ENCODE assay signal across 21 cellular contexts in genomic region chr22:43988116-43988817, GRCh38. TPM values are rescaled to one million over a fixed set of nuclear protein-coding genes. Genes with fewer than 3 reads are reported as not detected.
DNase-seq lines count a peak whose midpoint lies in the region; ATAC-seq, FAIRE-seq and TF ChIP-seq lines count a peak whose summit lies in the region.
"Had no signal": no experiment of that assay in that cellular context is flagged by ENCODE, and none has a peak within 500 bp of the region (broad histone marks: within the 10 kb centered on the region; RNA-seq: fewer than 3 reads in every experiment).

No MANE protein-coding gene starts in this region.

- H3K27me3 Mint-ChIP-seq in astrocyte (ENCODE audit: low read depth, unreplicated experiment), result no peaks in the 10 kb centered on the region
- no peaks in the 10 kb centered on the region for H3K27me3 Mint-ChIP-seq in activated naive CD8-positive, alpha-beta T cell treated with anti-CD3 and anti-CD28 coated beads for 36 hours
- H3K27me3 Mint-ChIP-seq: B cell, IgD-negative memory B cell had no signal

- H3K4me2 ChIP-seq in astrocyte (ENCODE audit: low read length), result no peak overlapping the region

- peaks cover 27% of the 10 kb centered on the region for H3K36me3 ChIP-seq in astrocyte (ENCODE audit: insufficient read depth, low read length)

- H3K4me3 ChIP-seq in astrocyte (ENCODE audit: insufficient read depth, low read depth, low read length) (no peak overlapping the region), right cardiac atrium (ENCODE audit: low read length) (no peak overlapping the region)
- H3K4me3 ChIP-seq: GM23248 had no signal

- peak; percentile 4 for DNase-seq in activated effector memory CD4-positive, alpha-beta T cell treated with anti-CD3 and anti-CD28 coated beads, Interleukin-2, amount 50 U/mL, for 16 hours
- DNase-seq in activated effector memory CD4-positive, alpha-beta T cell treated with Interleukin-2 at 50 U/mL for 16 hours, result no peak
- DNase-seq in astrocyte (ENCODE audit: low read depth) (no peak), mesenteric fat pad (ENCODE audit: low spot score) (peak; percentile 16), superior temporal gyrus (ENCODE audit: extremely low spot score) (peak; percentile 21), AML-193 (lab: John Stamatoyannopoulos, UW) (no peak), right cardiac atrium (no peak)
- no peak for DNase-seq in activated naive CD8-positive, alpha-beta T cell treated with anti-CD3 and anti-CD28 coated beads for 36 hours
- DNase-seq: EL, GM23248, H9, HFFc6, NCI-H1105, NCI-H2081 treated with DMSO at 0.1 percent for 48 hours, NCI-H2171 treated with DMSO at 0.1 percent for 48 hours, NCI-H524 treated with DMSO at 0.1 percent for 48 hours, NCI-H82, Right ventricle myocardium superior had no signal

- H4K20me1 ChIP-seq in astrocyte (ENCODE audit: insufficient read depth, low read length), result peaks cover 15% of the 10 kb centered on the region

- no peak for TF ChIP-seq CTCF in astrocyte (IDR thresholded peaks at IDR 0.05; ENCODE audit: insufficient read depth, low read depth, low read length)

- intact Hi-C loops in right cardiac atrium (cut with DNase I), result no loop called here

- no peak for ATAC-seq in right cardiac atrium

- H3K4me3 Mint-ChIP-seq in astrocyte (ENCODE audit: unreplicated experiment), result no peak overlapping the region
- no peak overlapping the region for H3K4me3 Mint-ChIP-seq in activated naive CD8-positive, alpha-beta T cell treated with anti-CD3 and anti-CD28 coated beads for 36 hours
- H3K4me3 Mint-ChIP-seq: B cell, CD14-positive monocyte, H9, HFFc6, IgD-negative memory B cell had no signal

- no peaks in the 10 kb centered on the region for H3K9me3 Mint-ChIP-seq in astrocyte (ENCODE audit: unreplicated experiment)
- no peaks in the 10 kb centered on the region for H3K9me3 Mint-ChIP-seq in activated naive CD8-positive, alpha-beta T cell treated with anti-CD3 and anti-CD28 coated beads for 36 hours
- H3K9me3 Mint-ChIP-seq: H9, HFFc6, IgD-negative memory B cell had no signal

- H2AFZ ChIP-seq in astrocyte (ENCODE audit: low read depth, low read length), result no peak overlapping the region
- H2AFZ ChIP-seq: GM23248 had no signal

- no peaks in the 10 kb centered on the region for H3K4me1 Mint-ChIP-seq in astrocyte (ENCODE audit: low read depth, unreplicated experiment)
- H3K4me1 Mint-ChIP-seq in activated naive CD8-positive, alpha-beta T cell treated with anti-CD3 and anti-CD28 coated beads for 36 hours, result peaks cover 3% of the 10 kb centered on the region

- no peak overlapping the region for H3K9ac ChIP-seq in astrocyte (ENCODE audit: low read length)
- H3K9ac ChIP-seq: GM23248 had no signal

- H3K27ac ChIP-seq in astrocyte (ENCODE audit: low read depth, low read length) (no peak overlapping the region), right cardiac atrium (ENCODE audit: low read length) (no peak overlapping the region)
- H3K27ac ChIP-seq: GM23248 had no signal

- H3K27me3 ChIP-seq in astrocyte (ENCODE audit: insufficient read depth, low read length), result no peaks in the 10 kb centered on the region
- no peaks in the 10 kb centered on the region for H3K27me3 ChIP-seq in right cardiac atrium (ENCODE audit: control insufficient read depth, insufficient read depth)

- peaks cover 8% of the 10 kb centered on the region for H3K36me3 Mint-ChIP-seq in astrocyte (ENCODE audit: low read depth, unreplicated experiment)
- peaks cover 15% of the 10 kb centered on the region for H3K36me3 Mint-ChIP-seq in activated naive CD8-positive, alpha-beta T cell treated with anti-CD3 and anti-CD28 coated beads for 36 hours
- H3K36me3 Mint-ChIP-seq: IgD-negative memory B cell had no signal

- WGBS in right cardiac atrium, result 81% methylated on average over 8 of the region's 8 CpGs

- peak; percentile 20 for FAIRE-seq in astrocyte (lab: Jason Lieb, UNC)

- H3K27ac Mint-ChIP-seq in astrocyte (ENCODE audit: unreplicated experiment), result no peak overlapping the region
- H3K27ac Mint-ChIP-seq in activated naive CD8-positive, alpha-beta T cell treated with anti-CD3 and anti-CD28 coated beads for 36 hours, result no peak overlapping the region
- H3K27ac Mint-ChIP-seq: B cell, H9, HFFc6, IgD-negative memory B cell had no signal

- peaks cover 9% of the 10 kb centered on the region for H3K4me1 ChIP-seq in astrocyte (ENCODE audit: insufficient read depth, low read length)
- H3K4me1 ChIP-seq in right cardiac atrium (ENCODE audit: control insufficient read depth, insufficient read depth, low read length), result no peaks in the 10 kb centered on the region

- no peaks in the 10 kb centered on the region for H3K9me3 ChIP-seq in astrocyte (ENCODE audit: insufficient read depth, low read depth, low read length)
- no peaks in the 10 kb centered on the region for H3K9me3 ChIP-seq in right cardiac atrium (ENCODE audit: control insufficient read depth, low read length)

- no peaks in the 10 kb centered on the region for H3K79me2 ChIP-seq in astrocyte (ENCODE audit: insufficient read depth, low read length)

RNA-seq across cellular contexts. Expression of gene SAMM50, which starts 33.0 kb away (rescaled TPM):
- 63.4 and 65.2 TPM in 2 replicates for total RNA-seq in astrocyte
- total RNA-seq in mesenteric fat pad, result 49.4 TPM
- total RNA-seq in activated naive CD8-positive, alpha-beta T cell treated with anti-CD3 and anti-CD28 coated beads for 36 hours, result 10 to 100 TPM; 59.0 to 62.3 TPM
- total RNA-seq in right cardiac atrium, result 10 to 100 TPM; 53.3 to 65.3 (median 61.2) TPM
- 48.0 TPM for polyA plus RNA-seq in right cardiac atrium

RNA-seq across cellular contexts. Expression of gene PARVB, which starts 35.8 kb away (rescaled TPM):
- total RNA-seq in astrocyte (22.0 and 23.0 TPM in 2 replicates), mesenteric fat pad (76.2 TPM), right cardiac atrium (100 to 1,000 TPM in 2 of 4 donors, 10 to 100 TPM in 2; 85.9 to 124 (median 99.1) TPM)
- 10 to 100 TPM; 71.4 to 71.5 TPM for total RNA-seq in activated naive CD8-positive, alpha-beta T cell treated with anti-CD3 and anti-CD28 coated beads for 36 hours
- 44.0 TPM for polyA plus RNA-seq in right cardiac atrium

Comparison
In these comparisons a context has a peak if more than half of its experiments do, and no peak if none do; other contexts are left out.
1. DNase-seq: peak in activated effector memory CD4-positive, alpha-beta T cell treated with anti-CD3 and anti-CD28 coated beads, Interleukin-2, amount 50 U/mL, for 16 hours (single experiment), mesenteric fat pad (single experiment) and superior temporal gyrus (single experiment); none in activated effector memory CD4-positive, alpha-beta T cell treated with Interleukin-2 at 50 U/mL for 16 hours (single experiment), astrocyte (single experiment), AML-193 (0 of 2), activated naive CD8-positive, alpha-beta T cell treated with anti-CD3 and anti-CD28 coated beads for 36 hours (single experiment) and right cardiac atrium (0 of 3).